ENCODE assay signal across 13 cellular contexts in the genomic region with DNA sequence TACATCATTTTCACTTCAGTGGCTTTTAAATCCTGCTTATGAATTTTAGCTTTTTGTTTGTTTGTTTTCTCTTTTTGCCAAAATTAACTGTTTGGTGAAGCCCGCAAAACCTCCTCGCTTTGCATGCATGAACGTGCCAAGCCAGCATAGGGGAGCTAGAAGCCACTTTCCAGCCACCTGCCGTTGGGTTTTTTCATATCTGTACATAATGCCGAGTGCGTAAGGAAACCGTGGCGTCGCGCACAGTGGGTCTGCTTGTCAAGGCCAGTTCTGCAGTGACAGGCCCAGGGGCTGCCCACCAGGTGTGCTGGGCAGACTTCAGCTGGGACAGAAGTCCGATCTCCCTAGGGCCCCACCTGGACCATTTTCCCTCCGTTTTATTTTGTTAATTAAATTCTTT. TPM values are rescaled to one million over a fixed set of nuclear protein-coding genes. Genes with fewer than 3 reads are reported as not detected.
DNase-seq lines count a peak whose midpoint lies in the region; ATAC-seq and TF ChIP-seq lines count a peak whose summit lies in the region.
"Had no signal": no experiment of that assay in that cellular context is flagged by ENCODE, and none has a peak within 500 bp of the region (broad histone marks: within the 10 kb centered on the region; RNA-seq: fewer than 3 reads in every experiment).

No MANE protein-coding gene starts in this region.

- H3K9me3 Mint-ChIP-seq in Caco-2 (ENCODE audit: unreplicated experiment), result no peaks in the 10 kb centered on the region
- H3K9me3 Mint-ChIP-seq: WTC11 had no signal

- no peaks in the 10 kb centered on the region for H3K27me3 Mint-ChIP-seq in Caco-2 (ENCODE audit: insufficient read depth, unreplicated experiment)

- H3K27me3 ChIP-seq in Caco-2 (replicated peaks; ENCODE audit: control insufficient read depth, insufficient read depth, low read length), result no peaks in the 10 kb centered on the region
- no peaks in the 10 kb centered on the region for H3K27me3 ChIP-seq in spleen (replicated peaks in 1 of 7)
- H3K27me3 ChIP-seq: colonic mucosa, esophagus squamous epithelium had no signal

- ATAC-seq in HG02623 (IDR thresholded peaks at IDR 0.05; ENCODE audit: unreplicated experiment), result peak; percentile 21
- no peak for ATAC-seq in GM18858 (IDR thresholded peaks at IDR 0.05; ENCODE audit: unreplicated experiment)
- ATAC-seq: WTC11 had no signal

- POLR2A ChIA-PET in Caco-2 (lab: Charles Lee), result no interaction called here

- WGBS in spleen, 5 donors, result 69 to 85% (median 77%) methylated on average over 12 of the region's 12 CpGs

- TF ChIP-seq CTCF in Caco-2 (IDR thresholded peaks at IDR 0.05; ENCODE audit: insufficient read depth in 1 of 2, low read depth in 1 of 2, low read length in 1 of 2, severe bottlenecking in 1 of 2, unreplicated experiment in 1 of 2) (no peak), spleen (IDR thresholded peaks at IDR 0.05 in 8 of 11, conservative IDR thresholded peaks at IDR 0.05 in 3 of 11) (no peak)

- H3K9me3 ChIP-seq in Caco-2, result no peaks in the 10 kb centered on the region
- no peaks in the 10 kb centered on the region for H3K9me3 ChIP-seq in spleen
- H3K9me3 ChIP-seq: colonic mucosa, esophagus squamous epithelium, HAP-1 had no signal

- intact Hi-C loops in Caco-2 (cut with micrococcal nuclease; ENCODE audit: unreplicated experiment), result no loop called here
- intact Hi-C loops in spleen (cut with DNase I; ENCODE audit: low total_unique reads), result no loop called here

- no peak for TF ChIP-seq POLR2A in spleen (IDR thresholded peaks at IDR 0.05)

- no peaks in the 10 kb centered on the region for H3K4me1 Mint-ChIP-seq in Caco-2 (ENCODE audit: low read depth, unreplicated experiment)
- H3K4me1 Mint-ChIP-seq: WTC11 had no signal

- H3K27ac ChIP-seq in cingulate gyrus (ENCODE audit: low read depth, low read length), result peak overlapping the region; percentile 19
- H3K27ac ChIP-seq in spleen, result peak overlapping the region; percentile 21 to 79 (median 66)
- H3K27ac ChIP-seq: colonic mucosa had no signal

- DNase-seq in Caco-2 (no peak), spleen (peak; percentile 76), SHP77 (lab: John Stamatoyannopoulos, UW) (no peak), NOMO-1 treated with dmso at 0.1 percent for 144 hours (lab: John Stamatoyannopoulos, UW; ENCODE audit: unreplicated experiment) (no peak)
- DNase-seq in stimulated activated CD4-positive, alpha-beta T cell treated with anti-CD3 and anti-CD28 coated beads, Interleukin-4, amount 100 ng/mL, for 4 hours, result no peak
- DNase-seq: colonic mucosa, esophagus squamous epithelium had no signal

- H3K36me3 ChIP-seq in Caco-2 (ENCODE audit: control insufficient read depth, insufficient read depth, low read length) (peaks cover 7% of the 10 kb centered on the region), spleen (peaks cover 10 to 75% (median 61%) of the 10 kb centered on the region in 6 donors)

- CTCF ChIA-PET in Caco-2 (lab: Charles Lee), result no interaction called here

- no peak overlapping the region for H3K4me3 Mint-ChIP-seq in Caco-2 (ENCODE audit: unreplicated experiment)
- H3K4me3 Mint-ChIP-seq: WTC11 had no signal

- H3K36me3 Mint-ChIP-seq in Caco-2 (ENCODE audit: insufficient read depth, unreplicated experiment), result peaks cover 55% of the 10 kb centered on the region

- H3K4me3 ChIP-seq in Caco-2 (ENCODE audit: low read depth, low read length) (no peak overlapping the region), spleen (peak overlapping the region in 1 of 8 donors; percentile 47)
- H3K4me3 ChIP-seq: colonic mucosa, esophagus squamous epithelium, HAP-1, lung had no signal

- BruUV-seq in Caco-2 (replicated peaks; lab: Mats Ljungman, UMichigan), result TSS peak; percentile 78

- H3K27ac Mint-ChIP-seq in Caco-2 (ENCODE audit: unreplicated experiment), result no peak overlapping the region
- H3K27ac Mint-ChIP-seq: WTC11 had no signal

- H3K4me1 ChIP-seq in Caco-2 (peaks cover 8% of the 10 kb centered on the region), spleen (peaks cover 22 to 78% (median 61%) of the 10 kb centered on the region in 6 donors)
- H3K4me1 ChIP-seq: colonic mucosa, HAP-1 had no signal

RNA-seq across cellular contexts. Expression of a gene that starts 41.1 kb away (rescaled TPM):
- 70.3 and 81.6 TPM in 2 replicates for total RNA-seq in Caco-2 (2022)
- 10 to 100 TPM; 56.8 to 65.7 (median 64.0) TPM for total RNA-seq in spleen
- polyA plus RNA-seq in spleen, result 10 to 100 TPM; 32.6 to 38.2 (median 33.2) TPM

RNA-seq across cellular contexts. Expression of a gene that starts 51.6 kb away (rescaled TPM):
- total RNA-seq in Caco-2 (2022), result 34.6 and 38.4 TPM in 2 replicates
- total RNA-seq in spleen, result 1 to 10 TPM in 6 of 7 donors, under 1 TPM in 1; 0.33 to 2.9 (median 2.4) TPM
- 1 to 10 TPM in 2 of 3 donors, under 1 TPM in 1; 0.67 to 2.2 (median 1.1) TPM for polyA plus RNA-seq in spleen
